8 cellular contexts compared by ENCODE assay signal in the genomic region with DNA sequence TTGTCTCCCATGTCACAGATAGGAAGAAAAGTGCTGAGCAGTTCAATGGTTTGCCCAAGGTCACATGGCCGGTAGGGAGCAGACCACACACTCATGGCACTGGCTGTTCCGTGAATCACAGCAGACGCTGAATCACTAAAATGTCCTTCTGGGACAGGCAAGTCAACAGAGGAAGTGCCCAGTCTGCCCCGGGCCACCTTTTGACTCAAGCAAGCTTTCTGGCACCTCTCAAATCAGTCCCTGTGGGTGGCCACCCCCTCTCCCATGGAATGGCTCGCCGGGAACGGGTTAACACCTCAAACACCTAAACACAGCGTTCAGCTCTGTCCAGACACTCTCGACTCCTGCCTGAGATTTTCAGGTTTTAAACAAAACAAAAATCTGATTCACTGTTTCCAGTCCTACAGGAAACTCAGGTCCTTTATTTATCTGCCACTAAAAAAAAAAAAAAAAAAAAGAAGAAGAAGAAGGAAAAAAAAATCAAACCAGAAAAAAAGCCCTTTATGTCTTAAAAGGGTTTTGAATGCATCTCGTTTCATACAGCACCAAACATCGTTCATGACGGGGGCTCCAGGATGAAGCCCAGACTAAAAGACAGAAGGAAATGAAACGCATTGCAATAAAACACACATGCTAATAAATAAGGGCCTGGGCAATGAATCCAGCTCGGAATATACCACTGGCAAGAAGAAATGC. TPM values are rescaled to one million over a fixed set of nuclear protein-coding genes. Genes with fewer than 3 reads are reported as not detected.
DNase-seq lines count a peak whose midpoint lies in the region; ATAC-seq and TF ChIP-seq lines count a peak whose summit lies in the region.

No MANE protein-coding gene starts in this region.

- no peaks in the 10 kb centered on the region for H3K27me3 ChIP-seq in HCT116 (ENCODE audit: insufficient read depth, low read length)

- no peaks in the 10 kb centered on the region for H3K79me2 ChIP-seq in HCT116 (ENCODE audit: insufficient read depth, low read length)

- intact Hi-C loops in HCT116 (cut with micrococcal nuclease), result no loop called here
- intact Hi-C loops in activated CD8-positive, alpha-beta T cell treated with anti-CD3 and anti-CD28 coated beads for 36 hours (cut with micrococcal nuclease), result no loop called here

- H3K9me2 ChIP-seq in HCT116 (ENCODE audit: insufficient read depth), result no peaks in the 10 kb centered on the region

- CTCF ChIA-PET in HCT116 (lab: Charles Lee), result no interaction called here
- CTCF ChIA-PET in activated CD8-positive, alpha-beta T cell treated with anti-CD3 and anti-CD28 coated beads for 36 hours (lab: Charles Lee), result interaction anchor here (1.0 to 1.5 kb wide), 2 partner anchors 12 to 36 kb away, joined by 3 to 4 read pairs; no protein-coding TSS in a partner anchor

- no peaks in the 10 kb centered on the region for H3K27me3 Mint-ChIP-seq in activated CD8-positive, alpha-beta T cell treated with anti-CD3 and anti-CD28 coated beads for 36 hours

- POLR2A ChIA-PET in HCT116 (lab: Charles Lee), result no interaction called here
- POLR2A ChIA-PET in activated CD8-positive, alpha-beta T cell treated with anti-CD3 and anti-CD28 coated beads for 36 hours (lab: Charles Lee), result interaction anchor here (1.3 to 2.3 kb wide), 4 partner anchors 12 to 63 kb away, joined by 3 to 5 read pairs (median 4); no protein-coding TSS in a partner anchor

- DNase-seq in HCT116 (ENCODE audit: low read depth, low spot score), result no peak
- peak; percentile 79 for DNase-seq in activated CD8-positive, alpha-beta T cell treated with anti-CD3 and anti-CD28 coated beads for 36 hours
- peak; percentile 0 for DNase-seq in fibroblast of the conjunctiva (ENCODE audit: low read depth)
- DNase-seq in stimulated activated CD4-positive, alpha-beta T cell treated with anti-CD3 and anti-CD28 coated beads, Interleukin-15, amount 100 ng/mL, for 48 hours (ENCODE audit: low read depth in 2 of 2), result peak; percentile 54 to 57
- no peak for DNase-seq in NCI-H187 (lab: John Stamatoyannopoulos, UW)
- DNase-seq in OCI-M1 (lab: John Stamatoyannopoulos, UW), result no peak

- H3K4me1 Mint-ChIP-seq in activated CD8-positive, alpha-beta T cell treated with anti-CD3 and anti-CD28 coated beads for 36 hours (ENCODE audit: low read depth), result peaks cover 58% of the 10 kb centered on the region

- peak overlapping the region; percentile 63 for H3K4me3 Mint-ChIP-seq in activated CD8-positive, alpha-beta T cell treated with anti-CD3 and anti-CD28 coated beads for 36 hours

- BruUV-seq in HCT116 (replicated peaks; lab: Mats Ljungman, UMichigan), result no TSS peak

- H3K36me3 ChIP-seq in HCT116 (ENCODE audit: control insufficient read depth in 1 of 2, insufficient read depth in 2 of 2, low read length in 2 of 2), result no peaks in the 10 kb centered on the region

- peak overlapping the region; percentile 93 for H3K27ac Mint-ChIP-seq in activated CD8-positive, alpha-beta T cell treated with anti-CD3 and anti-CD28 coated beads for 36 hours

- TF ChIP-seq RAD21 in HCT116 (IDR thresholded peaks at IDR 0.05; ENCODE audit: low read depth), result no peak

- peaks cover 18% of the 10 kb centered on the region for H3K9me3 Mint-ChIP-seq in activated CD8-positive, alpha-beta T cell treated with anti-CD3 and anti-CD28 coated beads for 36 hours

- H3K4me1 ChIP-seq in HCT116 (ENCODE audit: control insufficient read depth in 1 of 2, insufficient read depth in 2 of 2, low read length in 2 of 2), result no peaks in the 10 kb centered on the region; a peak in 1 of 4 replicates

- no peak overlapping the region for H3K4me3 ChIP-seq in HCT116 (replicated peaks in 1 of 2; ENCODE audit: low read depth in 1 of 2, low read length in 2 of 2)

- peaks cover 75% of the 10 kb centered on the region for H3K36me3 Mint-ChIP-seq in activated CD8-positive, alpha-beta T cell treated with anti-CD3 and anti-CD28 coated beads for 36 hours (ENCODE audit: low read depth)

- TF ChIP-seq POLR2A in HCT116 (IDR thresholded peaks at IDR 0.05; ENCODE audit: borderline replicate concordance, extremely low read depth, insufficient read depth, insufficient read length), result no peak

- no peaks in the 10 kb centered on the region for H3K9me3 ChIP-seq in HCT116 (ENCODE audit: control insufficient read depth in 1 of 2, insufficient read depth in 1 of 2, low read depth in 1 of 2, low read length in 2 of 2)

- H4K20me1 ChIP-seq in HCT116 (ENCODE audit: insufficient read depth), result no peaks in the 10 kb centered on the region

- TF ChIP-seq CTCF in HCT116 (IDR thresholded peaks at IDR 0.05 in 2 of 3, conservative IDR thresholded peaks at IDR 0.05 in 1 of 3; ENCODE audit: borderline replicate concordance in 1 of 3, insufficient read depth in 1 of 3, low read depth in 2 of 3, low read length in 2 of 3), result no peak
- no peak for TF ChIP-seq CTCF in activated CD8-positive, alpha-beta T cell treated with anti-CD3 and anti-CD28 coated beads for 36 hours (IDR thresholded peaks at IDR 0.05)

- H2AFZ ChIP-seq in HCT116 (ENCODE audit: low read depth, low read length, poor library complexity, severe bottlenecking), result peak overlapping the region; percentile 20

- RAD21 ChIA-PET in HCT116 (lab: Charles Lee; ENCODE audit: low non-redundant PET in 1 of 2, low total read pairs in 2 of 2, uncharacterized antibody in 2 of 2, unreplicated experiment in 2 of 2), result no interaction called here

- no peak overlapping the region for H3K9ac ChIP-seq in HCT116 (ENCODE audit: low read length)

- ATAC-seq in HCT116 (peak; percentile 54; the same call in 1 of the 2 replicates), GM21381 (IDR thresholded peaks at IDR 0.05; ENCODE audit: unreplicated experiment) (no peak), HG03108 (IDR thresholded peaks at IDR 0.05; ENCODE audit: unreplicated experiment) (no peak)
- peak; percentile 88 for ATAC-seq in activated CD8-positive, alpha-beta T cell treated with anti-CD3 and anti-CD28 coated beads for 36 hours

- no peak overlapping the region for H3K27ac ChIP-seq in HCT116 (ENCODE audit: low read depth, low read length)

- H3K4me2 ChIP-seq in HCT116 (ENCODE audit: low read length), result peak overlapping the region; percentile 20; the same call in 1 of the 2 replicates

TF ChIP-seq in HCT116, 20 proteins besides CTCF, POLR2A, EP300 and RAD21:
- TF ChIP-seq POLR2AphosphoS5 (IDR thresholded peaks at IDR 0.05; ENCODE audit: low read depth, low read length) (no peak), SIN3A (IDR thresholded peaks at IDR 0.05; ENCODE audit: low read depth) (no peak), YY1 (IDR thresholded peaks at IDR 0.05; ENCODE audit: extremely low read depth, insufficient replicate concordance, low read depth, low read length) (no peak), JUND (IDR thresholded peaks at IDR 0.05) (no peak), ZNF274 (IDR thresholded peaks at IDR 0.05; ENCODE audit: low read depth, low read length) (no peak)
- TF ChIP-seq, protein P1, sequence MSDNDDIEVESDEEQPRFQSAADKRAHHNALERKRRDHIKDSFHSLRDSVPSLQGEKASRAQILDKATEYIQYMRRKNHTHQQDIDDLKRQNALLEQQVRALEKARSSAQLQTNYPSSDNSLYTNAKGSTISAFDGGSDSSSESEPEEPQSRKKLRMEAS (IDR thresholded peaks at IDR 0.05), result no peak
TF ChIP-seq in HCT116: peak in this region for 0.

RNA-seq across cellular contexts. Expression of a gene that starts 15.4 kb away (rescaled TPM):
- 0.57 TPM for total RNA-seq in HCT116 (2021; ENCODE audit: unreplicated experiment)
- 0.16 and 0.31 TPM in 2 replicates for polyA plus RNA-seq in HCT116 (2012)
- total RNA-seq in activated CD8-positive, alpha-beta T cell treated with anti-CD3 and anti-CD28 coated beads for 36 hours, result 100 to 1,000 TPM in 1 of 2 experiments, 10 to 100 TPM in 1; 98.3 to 103 TPM

Comparison
In these comparisons a context has a peak if more than half of its experiments do, and no peak if none do; other contexts are left out.
1. ATAC-seq: peak in HCT116 (single experiment) and activated CD8-positive, alpha-beta T cell treated with anti-CD3 and anti-CD28 coated beads for 36 hours (single experiment); none in GM21381 (single experiment) and HG03108 (single experiment).
2. DNase-seq: peak in activated CD8-positive, alpha-beta T cell treated with anti-CD3 and anti-CD28 coated beads for 36 hours (single experiment), fibroblast of the conjunctiva (single experiment) and stimulated activated CD4-positive, alpha-beta T cell treated with anti-CD3 and anti-CD28 coated beads, Interleukin-15, amount 100 ng/mL, for 48 hours (2 of 2); none in HCT116 (single experiment), NCI-H187 (0 of 2) and OCI-M1 (single experiment).
3. RNA of a gene that starts 15.4 kb away (total RNA-seq): 98.3 to 103 TPM in activated CD8-positive, alpha-beta T cell treated with anti-CD3 and anti-CD28 coated beads for 36 hours; 0.57 TPM in HCT116 (single experiment); every median in the first group is over 10 times any median in the second.